In the genomic region with DNA sequence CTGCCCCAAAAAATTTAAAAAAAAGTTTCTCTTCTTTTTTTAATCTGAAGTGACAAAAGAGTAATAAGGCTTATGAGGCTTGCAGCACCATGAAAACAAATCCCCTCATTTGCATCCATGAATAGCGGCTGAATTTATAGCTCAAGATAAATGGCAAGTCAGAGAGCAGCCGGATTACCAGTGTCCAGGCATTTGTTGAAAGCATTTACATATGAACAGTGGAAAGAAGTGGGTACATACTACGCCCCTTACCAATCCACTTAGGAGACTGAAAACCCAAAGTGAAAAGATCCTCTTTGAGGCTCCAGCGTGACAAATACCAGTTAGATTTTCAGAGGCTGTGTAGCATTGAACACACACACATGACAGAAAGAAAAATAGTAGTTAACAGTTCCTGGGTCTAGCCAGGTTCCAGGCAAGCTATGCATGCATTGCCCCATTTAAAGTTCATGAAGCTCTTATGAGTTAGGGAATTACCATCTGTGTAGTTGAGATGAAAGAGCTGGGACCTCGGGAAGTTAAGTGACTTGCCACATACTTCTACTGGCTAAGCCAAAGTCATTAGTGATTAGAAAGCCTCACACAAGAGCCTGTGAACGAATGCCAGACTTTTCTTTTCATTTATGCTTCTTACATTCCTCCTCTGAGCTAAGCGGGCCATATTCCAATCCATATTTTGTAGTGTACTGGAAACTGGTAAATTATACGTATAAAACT, we compare ENCODE assay signal across 16 cellular contexts. TPM values are rescaled to one million over a fixed set of nuclear protein-coding genes. Genes with fewer than 3 reads are reported as not detected.
A peak's percentile ranks its signal among the peaks of the same experiment; 100 is the strongest.
DNase-seq lines count a peak whose midpoint lies in the region; ATAC-seq and TF ChIP-seq lines count a peak whose summit lies in the region.
"Had no signal": no experiment of that assay in that cellular context is flagged by ENCODE, and none has a peak within 500 bp of the region (broad histone marks: within the 10 kb centered on the region; RNA-seq: fewer than 3 reads in every experiment).

No MANE protein-coding gene starts in this region.

- 77% methylated on average over 8 of the region's 8 CpGs for whole genome bisulfite sequencing in mammary epithelial cell (ENCODE audit: low coverage, missing lambda C conversion rate)
- WGBS in lung, 2 donors, result 59 to 81% methylated on average over 8 of the region's 8 CpGs

- H3K27ac ChIP-seq in mammary epithelial cell (ENCODE audit: insufficient read depth, low read depth, low read length) (no peak overlapping the region), fibroblast of lung (ENCODE audit: insufficient read depth, low read length) (no peak overlapping the region), lung (ENCODE audit: low read depth in 1 of 2, low read length in 1 of 2) (peak overlapping the region in 1 of 2 donors; percentile 50)
- H3K27ac ChIP-seq: 22Rv1, parathyroid adenoma had no signal

- DNase-seq in MCF 10A (ENCODE audit: unreplicated experiment) (no peak), mammary epithelial cell (no peak), fibroblast of lung (ENCODE audit: low read depth in 2 of 2) (peak; percentile 28 to 72), lung (ENCODE audit: low spot score) (no peak), type B pancreatic cell (ENCODE audit: extremely low spot score, unreplicated experiment) (no peak), CD1c-positive myeloid dendritic cell (ENCODE audit: extremely low spot score) (no peak), LoVo (ENCODE audit: low spot score) (no peak)
- DNase-seq: activated CD4-positive, alpha-beta memory T cell treated with anti-CD3 and anti-CD28 coated beads for 36 hours; C1 segment of cervical spinal cord; H7; mucosa of descending colon; NCI-H524 treated with DMSO at 0.1 percent for 48 hours; stimulated activated naive B cell treated with anti-CD40 and anti-IgM and Interleukin-4, amounts not matched to agents 10 μg/mL and 1 μg/mL and 100 μg/mL, for 72 hours had no signal

- H3K4me3 Mint-ChIP-seq in MCF 10A (ENCODE audit: unreplicated experiment) (no peak overlapping the region), type B pancreatic cell (peak overlapping the region; percentile 7)
- H3K4me3 Mint-ChIP-seq: activated CD4-positive, alpha-beta memory T cell treated with anti-CD3 and anti-CD28 coated beads for 36 hours; stimulated activated naive B cell treated with anti-CD40 and anti-IgM and Interleukin-4, amounts not matched to agents 10 μg/mL and 1 μg/mL and 100 μg/mL, for 72 hours had no signal

- H3K4me2 ChIP-seq in mammary epithelial cell (ENCODE audit: insufficient read depth, low read depth, low read length) (no peak overlapping the region), fibroblast of lung (ENCODE audit: extremely low read depth, insufficient read depth, low read length) (peak overlapping the region; percentile 61)

- intact Hi-C loops in MCF 10A (cut with micrococcal nuclease) (no loop called here), mammary epithelial cell (cut with micrococcal nuclease) (no loop called here)

- ATAC-seq in lung (ENCODE audit: insufficient read depth, low FRiP score), result peak; percentile 38
- no peak for ATAC-seq in HG03460 (IDR thresholded peaks at IDR 0.05; ENCODE audit: unreplicated experiment)
- ATAC-seq: mucosa of descending colon; stimulated activated naive B cell treated with anti-CD40 and anti-IgM and Interleukin-4, amounts not matched to agents 10 μg/mL and 1 μg/mL and 100 μg/mL, for 72 hours had no signal

- H3K9me3 ChIP-seq in mammary epithelial cell (replicated peaks; ENCODE audit: insufficient read depth, low read length), result no peaks in the 10 kb centered on the region
- H3K9me3 ChIP-seq in fibroblast of lung (ENCODE audit: control insufficient read depth, insufficient read depth, low read depth, low read length), result no peaks in the 10 kb centered on the region
- no peaks in the 10 kb centered on the region for H3K9me3 ChIP-seq in lung (ENCODE audit: control insufficient read depth in 2 of 2, insufficient read depth in 1 of 2, low read length in 1 of 2)
- H3K9me3 ChIP-seq: mucosa of descending colon had no signal

- H4K20me1 ChIP-seq in mammary epithelial cell (ENCODE audit: insufficient read depth, low read length), result no peaks in the 10 kb centered on the region
- H4K20me1 ChIP-seq in fibroblast of lung (ENCODE audit: control insufficient read depth, extremely low read depth, insufficient read depth, low read length), result no peaks in the 10 kb centered on the region

- H2AFZ ChIP-seq in mammary epithelial cell (ENCODE audit: low read depth, low read length), result no peak overlapping the region
- no peak overlapping the region for H2AFZ ChIP-seq in fibroblast of lung (ENCODE audit: low read length)
- H2AFZ ChIP-seq: parathyroid adenoma had no signal

- H3K4me3 ChIP-seq in mammary epithelial cell (replicated peaks in 1 of 3; ENCODE audit: insufficient read depth in 1 of 3, low read depth in 2 of 3, low read length in 3 of 3) (no peak overlapping the region), fibroblast of lung (replicated peaks in 1 of 4; ENCODE audit: control extremely low read depth in 1 of 4, insufficient read depth in 1 of 4, low read depth in 3 of 4, low read length in 4 of 4) (no peak overlapping the region), lung (no peak overlapping the region)
- H3K4me3 ChIP-seq: mucosa of descending colon had no signal

- H3K4me1 ChIP-seq in mammary epithelial cell (ENCODE audit: insufficient read depth, low read length) (no peaks in the 10 kb centered on the region), fibroblast of lung (ENCODE audit: control insufficient read depth, extremely low read depth, insufficient read depth, low read length) (peaks cover 2% of the 10 kb centered on the region), lung (ENCODE audit: control insufficient read depth in 2 of 2, insufficient read depth in 2 of 2, low read length in 2 of 2) (peaks cover 0 to 16% of the 10 kb centered on the region in 2 donors)

- H3K36me3 Mint-ChIP-seq in MCF 10A (ENCODE audit: insufficient read depth, unreplicated experiment) (peaks cover 7% of the 10 kb centered on the region), type B pancreatic cell (peaks cover 8% of the 10 kb centered on the region)
- H3K36me3 Mint-ChIP-seq: activated CD4-positive, alpha-beta memory T cell treated with anti-CD3 and anti-CD28 coated beads for 36 hours; stimulated activated naive B cell treated with anti-CD40 and anti-IgM and Interleukin-4, amounts not matched to agents 10 μg/mL and 1 μg/mL and 100 μg/mL, for 72 hours had no signal

- BruUV-seq in MCF 10A (replicated peaks; lab: Mats Ljungman, UMichigan), result no TSS peak
- BruUV-seq in mammary epithelial cell (replicated peaks; lab: Mats Ljungman, UMichigan), result no TSS peak

- no peak overlapping the region for H3K9ac ChIP-seq in mammary epithelial cell (ENCODE audit: insufficient read depth, low read length)
- no peak overlapping the region for H3K9ac ChIP-seq in fibroblast of lung (ENCODE audit: insufficient read depth, low read length)
- H3K9ac ChIP-seq: parathyroid adenoma had no signal

- dilution Hi-C loops in mammary epithelial cell (cut with HindIII; ENCODE audit: low sequenced_read_pairs), result no loop called here

- H3K9me3 Mint-ChIP-seq in MCF 10A (ENCODE audit: unreplicated experiment) (no peaks in the 10 kb centered on the region), type B pancreatic cell (peaks cover 5% of the 10 kb centered on the region)
- H3K9me3 Mint-ChIP-seq: activated CD4-positive, alpha-beta memory T cell treated with anti-CD3 and anti-CD28 coated beads for 36 hours; stimulated activated naive B cell treated with anti-CD40 and anti-IgM and Interleukin-4, amounts not matched to agents 10 μg/mL and 1 μg/mL and 100 μg/mL, for 72 hours had no signal

- peaks cover 5% of the 10 kb centered on the region for H3K4me1 Mint-ChIP-seq in MCF 10A (ENCODE audit: insufficient read depth, unreplicated experiment)
- H3K4me1 Mint-ChIP-seq in type B pancreatic cell (ENCODE audit: unreplicated experiment), result peaks cover 38% of the 10 kb centered on the region
- H3K4me1 Mint-ChIP-seq: stimulated activated naive B cell treated with anti-CD40 and anti-IgM and Interleukin-4, amounts not matched to agents 10 μg/mL and 1 μg/mL and 100 μg/mL, for 72 hours had no signal

- no peak for TF ChIP-seq CTCF in MCF 10A (IDR thresholded peaks at IDR 0.05; ENCODE audit: unreplicated experiment)
- no peak for TF ChIP-seq CTCF in mammary epithelial cell (conservative IDR thresholded peaks at IDR 0.05 in 1 of 2, IDR thresholded peaks at IDR 0.05 in 1 of 2; ENCODE audit: extremely low read depth in 1 of 2, insufficient read depth in 1 of 2, low read depth in 1 of 2, low read length in 2 of 2)
- TF ChIP-seq CTCF in fibroblast of lung (conservative IDR thresholded peaks at IDR 0.05 in 1 of 2, IDR thresholded peaks at IDR 0.05 in 1 of 2; ENCODE audit: low read depth in 1 of 2, low read length in 2 of 2), result no peak
- TF ChIP-seq CTCF in lung (IDR thresholded peaks at IDR 0.05; ENCODE audit: control extremely low read depth, extremely low read depth), result no peak
- TF ChIP-seq CTCF in type B pancreatic cell (conservative IDR thresholded peaks at IDR 0.05), result no peak

- H3K27me3 Mint-ChIP-seq in MCF 10A (ENCODE audit: insufficient read depth, unreplicated experiment), result no peaks in the 10 kb centered on the region
- no peaks in the 10 kb centered on the region for H3K27me3 Mint-ChIP-seq in type B pancreatic cell

- POLR2A ChIA-PET in MCF 10A (lab: Yijun Ruan, JAX), result no interaction called here

- H3K36me3 ChIP-seq in mammary epithelial cell (ENCODE audit: insufficient read depth, low read length) (no peaks in the 10 kb centered on the region), fibroblast of lung (ENCODE audit: control insufficient read depth, insufficient read depth, low read length) (no peaks in the 10 kb centered on the region), lung (ENCODE audit: control insufficient read depth in 2 of 2, insufficient read depth in 2 of 2, low read length in 2 of 2) (peaks cover 0 to 1% of the 10 kb centered on the region in 2 donors)

- H3K27ac Mint-ChIP-seq in MCF 10A (ENCODE audit: low read depth, unreplicated experiment), result peak overlapping the region; percentile 74
- no peak overlapping the region for H3K27ac Mint-ChIP-seq in type B pancreatic cell
- H3K27ac Mint-ChIP-seq: activated CD4-positive, alpha-beta memory T cell treated with anti-CD3 and anti-CD28 coated beads for 36 hours; stimulated activated naive B cell treated with anti-CD40 and anti-IgM and Interleukin-4, amounts not matched to agents 10 μg/mL and 1 μg/mL and 100 μg/mL, for 72 hours had no signal

- peaks cover 51% of the 10 kb centered on the region for H3K79me2 ChIP-seq in mammary epithelial cell (ENCODE audit: insufficient read depth, low read length)
- no peaks in the 10 kb centered on the region for H3K79me2 ChIP-seq in fibroblast of lung (ENCODE audit: control insufficient read depth, insufficient read depth, low read length)
- H3K79me2 ChIP-seq: parathyroid adenoma had no signal

- CTCF ChIA-PET in MCF 10A (lab: Yijun Ruan, JAX), result interaction anchor here (0.6 to 13.7 kb wide), 5 partner anchors 18 to 120 kb away, joined by 3 to 127 read pairs (median 3); no protein-coding TSS in a partner anchor
- CTCF ChIA-PET in mammary epithelial cell (lab: Charles Lee; ENCODE audit: low non-redundant PET), result no interaction called here

- H3K27me3 ChIP-seq in mammary epithelial cell (ENCODE audit: insufficient read depth, low read length), result no peaks in the 10 kb centered on the region
- no peaks in the 10 kb centered on the region for H3K27me3 ChIP-seq in fibroblast of lung (ENCODE audit: control insufficient read depth, insufficient read depth, low read length)
- no peaks in the 10 kb centered on the region for H3K27me3 ChIP-seq in lung (ENCODE audit: control insufficient read depth, insufficient read depth)

- in situ Hi-C loops in mammary epithelial cell (cut with MboI; ENCODE audit: low sequenced_read_pairs in 2 of 2), result loop anchor here in 1 of 2 donors (10.0 kb wide), 1 partner anchor 413 kb away; no protein-coding TSS in a partner anchor

RNA-seq across cellular contexts. Expression of a gene that starts 28.2 kb away (rescaled TPM):
- total RNA-seq in MCF 10A (2022), result 23.9 and 32.1 TPM in 2 replicates
- 10 to 100 TPM; 28.3 to 34.7 TPM for total RNA-seq in mammary epithelial cell
- polyA plus RNA-seq in mammary epithelial cell, result 17.8 TPM
- 114 TPM for polyA minus RNA-seq in mammary epithelial cell
- total RNA-seq in fibroblast of lung, result 10.0 and 10.6 TPM in 2 replicates
- polyA plus RNA-seq in fibroblast of lung, result 9.5 and 19.5 TPM in 2 replicates
- 7.6 and 9.5 TPM in 2 replicates for polyA plus RNA-seq in fibroblast of lung (2012)
- polyA minus RNA-seq in fibroblast of lung (ENCODE audit: low replicate concordance), result 40.6 and 42.8 TPM in 2 replicates
- total RNA-seq in lung, result 10 to 100 TPM; 46.4 to 53.7 TPM
- polyA plus RNA-seq in lung, result 10 to 100 TPM in 1 of 2 donors, 1 to 10 TPM in 1; 5.2 to 14.4 TPM
- 29.7 and 63.9 TPM in 2 replicates for total RNA-seq in type B pancreatic cell (ENCODE audit: low replicate concordance)

Comparison
In these comparisons a context has a peak if more than half of its experiments do, and no peak if none do; other contexts are left out.
1. DNase-seq: peak in fibroblast of lung (2 of 2); none in MCF 10A (single experiment), mammary epithelial cell (single experiment), lung (single experiment), type B pancreatic cell (single experiment), CD1c-positive myeloid dendritic cell (single experiment) and LoVo (single experiment).